ENCODE assay signal across 20 cellular contexts in the genomic region with DNA sequence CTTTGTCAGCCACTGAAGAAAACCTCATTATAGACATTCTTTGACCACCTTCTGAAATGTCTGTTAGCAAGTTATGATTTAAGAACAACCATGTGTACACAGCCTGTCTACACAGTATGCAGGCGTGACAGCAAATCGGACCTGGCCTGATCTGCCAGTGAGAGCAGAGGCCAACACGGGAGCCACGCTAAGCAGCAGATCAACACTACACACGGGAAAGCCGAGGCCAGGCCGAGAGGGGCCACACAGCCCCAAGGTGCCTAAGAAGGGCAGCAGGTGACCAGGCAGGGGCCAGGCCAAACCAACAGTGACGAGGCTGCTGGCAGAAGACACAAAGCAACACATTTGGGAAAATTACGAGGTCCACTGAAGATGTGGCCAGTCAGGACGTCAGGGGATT. TPM values are rescaled to one million over a fixed set of nuclear protein-coding genes. Genes with fewer than 3 reads are reported as not detected.
DNase-seq lines count a peak whose midpoint lies in the region; ATAC-seq and TF ChIP-seq lines count a peak whose summit lies in the region.
"Had no signal": no experiment of that assay in that cellular context is flagged by ENCODE, and none has a peak within 500 bp of the region (broad histone marks: within the 10 kb centered on the region; RNA-seq: fewer than 3 reads in every experiment).

No MANE protein-coding gene starts in this region.

- POLR2A ChIA-PET in A673 (lab: Charles Lee; ENCODE audit: low non-redundant PET), result interaction anchor here (0.6 kb wide), 2 partner anchors 61 to 69 kb away, joined by 3 to 4 read pairs; no protein-coding TSS in a partner anchor

- intact Hi-C loops in A673 (cut with micrococcal nuclease; ENCODE audit: unreplicated experiment), result no loop called here

- no peaks in the 10 kb centered on the region for H3K4me1 Mint-ChIP-seq in endodermal cell
- H3K4me1 Mint-ChIP-seq: activated CD8-positive, alpha-beta memory T cell treated with anti-CD3 and anti-CD28 coated beads, Interleukin-2, amount 10 ng/mL, durations not matched to agents 7 days and 5 days had no signal

- no peaks in the 10 kb centered on the region for H3K9me3 Mint-ChIP-seq in endodermal cell
- H3K9me3 Mint-ChIP-seq: immature natural killer cell had no signal

- H3K79me2 ChIP-seq in KMS-11 (ENCODE audit: insufficient read depth, low read depth), result no peaks in the 10 kb centered on the region; the same call in 1 of the 2 replicates

- no peak for ATAC-seq in GM21515 (IDR thresholded peaks at IDR 0.05; ENCODE audit: unreplicated experiment)
- no peak for ATAC-seq in GM21423 (IDR thresholded peaks at IDR 0.05; ENCODE audit: unreplicated experiment)
- ATAC-seq: activated CD8-positive, alpha-beta memory T cell treated with anti-CD3 and anti-CD28 coated beads, Interleukin-2, amount 10 ng/mL, durations not matched to agents 7 days and 5 days; heart right ventricle; lower lobe of right lung had no signal

- peak overlapping the region; percentile 60 for H3K27ac Mint-ChIP-seq in endodermal cell
- H3K27ac Mint-ChIP-seq: activated CD8-positive, alpha-beta memory T cell treated with anti-CD3 and anti-CD28 coated beads, Interleukin-2, amount 10 ng/mL, durations not matched to agents 7 days and 5 days; immature natural killer cell had no signal

- no peak overlapping the region for H3K4me3 Mint-ChIP-seq in endodermal cell
- H3K4me3 Mint-ChIP-seq: activated CD8-positive, alpha-beta memory T cell treated with anti-CD3 and anti-CD28 coated beads, Interleukin-2, amount 10 ng/mL, durations not matched to agents 7 days and 5 days; immature natural killer cell had no signal

- peak overlapping the region; percentile 83 for H3K4me2 ChIP-seq in KMS-11

- 93 to 96% methylated on average over 10 of the region's 10 CpGs for WGBS in endodermal cell (ENCODE audit: insufficient coverage in 1 of 2, insufficient read length in 1 of 2), 2 experiments

- no peaks in the 10 kb centered on the region for H4K20me1 ChIP-seq in KMS-11 (ENCODE audit: insufficient read depth)

- H3K36me3 Mint-ChIP-seq in endodermal cell (ENCODE audit: low read depth), result peaks cover 78% of the 10 kb centered on the region

- H3K9ac ChIP-seq in KMS-11 (no peak overlapping the region), endodermal cell (ENCODE audit: extremely low read depth, low read length, poor library complexity, severe bottlenecking) (no peak overlapping the region), rectal smooth muscle tissue (ENCODE audit: low read length) (no peak overlapping the region)

- no peak for DNase-seq in A673 (ENCODE audit: low spot score)
- DNase-seq in endodermal cell, result no peak
- DNase-seq in GDM1 (lab: John Stamatoyannopoulos, UW), result no peak
- no peak for DNase-seq in foreskin fibroblast
- DNase-seq: activated CD4-positive, alpha-beta T cell treated with anti-CD3 and anti-CD28 coated beads for 1 hour; activated CD8-positive, alpha-beta memory T cell treated with anti-CD3 and anti-CD28 coated beads, Interleukin-2, amount 10 ng/mL, durations not matched to agents 7 days and 5 days; caudate nucleus; effector CD4-positive, alpha-beta T cell; HCEC 1CT; heart right ventricle; immature natural killer cell; KG1; lower lobe of right lung; NCI-H1092; NCI-H2081 treated with DMSO at 0.1 percent for 48 hours; OCI-M1 had no signal

- H3K27me3 Mint-ChIP-seq in endodermal cell (ENCODE audit: insufficient read depth), result no peaks in the 10 kb centered on the region
- H3K27me3 Mint-ChIP-seq: activated CD8-positive, alpha-beta memory T cell treated with anti-CD3 and anti-CD28 coated beads, Interleukin-2, amount 10 ng/mL, durations not matched to agents 7 days and 5 days had no signal

- no TSS peak for BruUV-seq in A673 (replicated peaks; lab: Mats Ljungman, UMichigan)

- TF ChIP-seq CTCF in A673 (conservative IDR thresholded peaks at IDR 0.05; ENCODE audit: low read depth, low read length) (no peak), KMS-11 (conservative IDR thresholded peaks at IDR 0.05; ENCODE audit: low read depth, low read length) (no peak), endodermal cell (conservative IDR thresholded peaks at IDR 0.05) (no peak), foreskin fibroblast (IDR thresholded peaks at IDR 0.05; ENCODE audit: low read depth, low read length) (no peak)

- H3K4me1 ChIP-seq in A673 (ENCODE audit: insufficient read depth, low read length, poor library complexity, severe bottlenecking) (peaks cover 33% of the 10 kb centered on the region), KMS-11 (ENCODE audit: low read depth, poor library complexity, severe bottlenecking) (peaks cover 78% of the 10 kb centered on the region), endodermal cell (ENCODE audit: control insufficient read depth, insufficient read depth, low read length) (no peaks in the 10 kb centered on the region), rectal smooth muscle tissue (ENCODE audit: control insufficient read depth, insufficient read depth, low read length) (peaks cover 25% of the 10 kb centered on the region)

- H3K4me3 ChIP-seq in A673 (ENCODE audit: low read depth, low read length, poor library complexity, severe bottlenecking) (no peak overlapping the region), KMS-11 (IDR thresholded peaks at IDR 0.05; ENCODE audit: insufficient read depth, low read depth, low read length) (no peak overlapping the region), endodermal cell (ENCODE audit: low read length) (no peak overlapping the region), rectal smooth muscle tissue (ENCODE audit: low read length) (no peak overlapping the region), foreskin fibroblast (ENCODE audit: low read depth in 1 of 2, low read length in 2 of 2) (no peak overlapping the region)
- H3K4me3 ChIP-seq: heart right ventricle, lower lobe of right lung had no signal

- H3K27ac ChIP-seq in A673 (ENCODE audit: low read depth, low read length, poor library complexity, severe bottlenecking) (peak overlapping the region; percentile 81), KMS-11 (peak overlapping the region; percentile 75), endodermal cell (ENCODE audit: low read depth, low read length) (no peak overlapping the region), rectal smooth muscle tissue (ENCODE audit: low read depth, low read length) (peak overlapping the region; percentile 54)
- H3K27ac ChIP-seq: lower lobe of right lung had no signal

- H2AFZ ChIP-seq in KMS-11 (ENCODE audit: low read depth), result no peak overlapping the region

- H3K9me3 ChIP-seq in A673 (ENCODE audit: low read depth, low read length, poor library complexity, severe bottlenecking), result no peaks in the 10 kb centered on the region
- H3K9me3 ChIP-seq in endodermal cell (ENCODE audit: control insufficient read depth, low read length), result no peaks in the 10 kb centered on the region
- H3K9me3 ChIP-seq: heart right ventricle, lower lobe of right lung had no signal

- H3K36me3 ChIP-seq in A673 (ENCODE audit: insufficient read depth, low read length, poor library complexity, severe bottlenecking) (peaks cover 78% of the 10 kb centered on the region), KMS-11 (ENCODE audit: insufficient read depth) (peaks cover 9% of the 10 kb centered on the region; the same call in 1 of the 2 replicates), endodermal cell (ENCODE audit: control insufficient read depth, insufficient read depth, low read length) (peaks cover 95% of the 10 kb centered on the region), rectal smooth muscle tissue (ENCODE audit: control insufficient read depth, insufficient read depth, low read length) (peaks cover 46% of the 10 kb centered on the region)

- H3K27me3 ChIP-seq in A673 (replicated peaks; ENCODE audit: insufficient read depth, low read depth, low read length, poor library complexity) (no peaks in the 10 kb centered on the region), KMS-11 (ENCODE audit: insufficient read depth, low read depth) (no peaks in the 10 kb centered on the region), endodermal cell (ENCODE audit: control insufficient read depth, insufficient read depth, low read length, poor library complexity, severe bottlenecking) (no peaks in the 10 kb centered on the region), rectal smooth muscle tissue (ENCODE audit: control insufficient read depth, insufficient read depth, low read length) (no peaks in the 10 kb centered on the region)
- H3K27me3 ChIP-seq: heart right ventricle had no signal

- CTCF ChIA-PET in A673 (lab: Charles Lee), result no interaction called here

RNA-seq across cellular contexts. Expression of a gene that starts 16.3 kb away (rescaled TPM):
- total RNA-seq in A673 (2021) (49.4 and 49.5 TPM in 2 replicates), endodermal cell (10 to 100 TPM; 34.5 to 39.5 TPM)
- 25.9 TPM for polyA plus RNA-seq in endodermal cell (2013, experiment 1 of 2)
- 24.1 TPM for polyA plus RNA-seq in endodermal cell (2013, experiment 2 of 2)

RNA-seq across cellular contexts. Expression of a gene that starts 40.2 kb away (rescaled TPM):
- total RNA-seq in A673 (2021), result 0.26 and 0.31 TPM in 2 replicates
- 1 to 10 TPM; 1.0 to 1.8 TPM for total RNA-seq in endodermal cell
- 0.50 TPM for polyA plus RNA-seq in endodermal cell (2013, experiment 1 of 2)
- polyA plus RNA-seq in endodermal cell (2013, experiment 2 of 2), result 0.46 TPM

RNA-seq across cellular contexts. Expression of a gene that starts 55.8 kb away (rescaled TPM):
- 2,855 and 3,247 TPM in 2 replicates for total RNA-seq in A673 (2021)
- total RNA-seq in endodermal cell, result 1,000 to 10,000 TPM; 4,461 to 5,616 TPM
- polyA plus RNA-seq in endodermal cell (2013, experiment 1 of 2), result 4,463 TPM
- polyA plus RNA-seq in endodermal cell (2013, experiment 2 of 2), result 3,951 TPM
